ENCODE assay signal across 31 cellular contexts in the genomic region with DNA sequence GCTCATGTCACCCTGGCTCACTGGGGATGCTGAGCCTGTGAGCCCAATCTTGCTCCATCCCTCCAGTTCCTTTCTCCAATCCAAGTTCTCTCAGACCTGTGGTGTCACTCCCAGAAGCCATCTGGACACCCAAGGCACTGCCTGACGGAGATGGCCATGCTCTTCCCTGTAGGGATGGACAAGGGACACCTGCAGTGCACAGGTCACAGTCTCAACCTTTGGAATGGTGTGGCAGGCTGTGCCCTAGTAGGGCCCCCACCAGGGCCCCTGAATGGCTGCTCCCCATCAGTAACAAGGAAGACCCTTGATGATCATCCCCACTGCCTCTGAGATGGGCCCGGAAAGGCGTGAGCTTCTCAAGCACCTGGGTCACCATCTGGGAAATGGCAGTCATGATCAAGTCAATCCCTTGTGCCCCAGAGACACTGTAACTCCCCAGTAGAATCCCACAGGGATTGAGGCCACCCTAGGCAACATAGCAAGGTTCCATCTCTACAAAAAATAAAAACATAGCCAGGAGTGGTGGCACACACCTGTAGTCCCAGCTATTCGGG.
DNase-seq lines count a peak whose midpoint lies in the region; TF ChIP-seq lines count a peak whose summit lies in the region.
"Had no signal": no experiment of that assay in that cellular context is flagged by ENCODE, and none has a peak within 500 bp of the region (broad histone marks: within the 10 kb centered on the region; RNA-seq: fewer than 3 reads in every experiment).

No MANE protein-coding gene starts in this region.

- no peaks in the 10 kb centered on the region for H3K79me2 ChIP-seq in GM23248 (ENCODE audit: insufficient read depth)

- no peak overlapping the region for H3K4me2 ChIP-seq in GM23248 (ENCODE audit: unreplicated experiment)
- H3K4me2 ChIP-seq: A549; BLaER1; BLaER1 treated with 17β-estradiol and CSF1 and Interleukin-3, amounts not matched to agents 10 nM and 100 nM had no signal

- WGBS in GM23248 (ENCODE audit: low coverage in 1 of 2, low lambda C conversion rate in 2 of 2, missing lambda C conversion rate in 2 of 2), 2 experiments = 40 to 42% methylated on average over 4 of the region's 4 CpGs

- H3F3A ChIP-seq in GM23248 (ENCODE audit: insufficient read depth) = no peaks in the 10 kb centered on the region

- intact Hi-C loops in vagina (cut with DNase I) = loop anchor here (10.0 kb wide), 1 partner anchor 60 kb away; no protein-coding TSS in a partner anchor

- H3K4me3 ChIP-seq in vagina (no peak overlapping the region), GM23248 (no peak overlapping the region)
- H3K4me3 ChIP-seq: A549; BLaER1; BLaER1 treated with 17β-estradiol and CSF1 and Interleukin-3, amounts not matched to agents 10 nM and 100 nM had no signal

- H4K20me1 ChIP-seq in GM23248 (ENCODE audit: insufficient read depth) = no peaks in the 10 kb centered on the region
- H4K20me1 ChIP-seq: BLaER1; BLaER1 treated with 17β-estradiol and CSF1 and Interleukin-3, amounts not matched to agents 10 nM and 100 nM had no signal

- H3K4me1 ChIP-seq in vagina = no peaks in the 10 kb centered on the region
- no peaks in the 10 kb centered on the region for H3K4me1 ChIP-seq in GM23248 (ENCODE audit: insufficient read depth)
- H3K4me1 ChIP-seq: A549; BE2C; BLaER1; BLaER1 treated with 17β-estradiol and CSF1 and Interleukin-3, amounts not matched to agents 10 nM and 100 nM; Caco-2 had no signal

- H3K27me3 Mint-ChIP-seq in osteocyte (ENCODE audit: unreplicated experiment) = no peaks in the 10 kb centered on the region
- H3K27me3 Mint-ChIP-seq: B cell; CD4-positive, alpha-beta memory T cell; CD4-positive, alpha-beta T cell; CD4-positive, CD25-positive, alpha-beta regulatory T cell had no signal

- no peak overlapping the region for H2AFZ ChIP-seq in GM23248

- H3K27ac ChIP-seq in vagina (no peak overlapping the region), GM23248 (no peak overlapping the region)
- H3K27ac ChIP-seq: 22Rv1; A549; BLaER1; BLaER1 treated with 17β-estradiol and CSF1 and Interleukin-3, amounts not matched to agents 10 nM and 100 nM; C4-2B had no signal

- in situ Hi-C loops in GM23248 (cut with MboI) = no loop called here

- TF ChIP-seq POLR2A in vagina (IDR thresholded peaks at IDR 0.05) = no peak

- H3K4me1 Mint-ChIP-seq in osteocyte (ENCODE audit: unreplicated experiment) = no peaks in the 10 kb centered on the region
- H3K4me1 Mint-ChIP-seq: B cell; CD14-positive monocyte; CD4-positive, alpha-beta memory T cell; CD4-positive, CD25-positive, alpha-beta regulatory T cell; CD8-positive, alpha-beta memory T cell had no signal

- H3K36me3 ChIP-seq in vagina (no peaks in the 10 kb centered on the region), GM23248 (ENCODE audit: low read depth) (no peaks in the 10 kb centered on the region)
- H3K36me3 ChIP-seq: BE2C; BLaER1; BLaER1 treated with 17β-estradiol and CSF1 and Interleukin-3, amounts not matched to agents 10 nM and 100 nM had no signal

- H3K9ac ChIP-seq in GM23248 = no peak overlapping the region
- H3K9ac ChIP-seq: BLaER1; BLaER1 treated with 17β-estradiol and CSF1 and Interleukin-3, amounts not matched to agents 10 nM and 100 nM had no signal

- DNase-seq in osteocyte (ENCODE audit: extremely low spot score, unreplicated experiment) (peak; percentile 65), vagina (ENCODE audit: extremely low spot score in 2 of 2) (peak; percentile 82 to 92), GM23248 (no peak), germinal center (ENCODE audit: low spot score) (no peak)
- DNase-seq: 8988T; ACHN; AML-193; BE2C; C1 segment of cervical spinal cord; Caco-2; Calu3; CD4-positive, alpha-beta memory T cell; CD4-positive, alpha-beta T cell; CD4-positive, CD25-positive, alpha-beta regulatory T cell; CD8-positive, alpha-beta memory T cell; CD8-positive, alpha-beta T cell; COR-L47; DMS 273 treated with DMSO at 0.1 percent for 48 hours; DMS153; DMS53; DMS79; DMS79 treated with DMSO at 0.1 percent for 48 hours; DND-41; EL had no signal

- no peaks in the 10 kb centered on the region for H3K36me3 Mint-ChIP-seq in osteocyte (ENCODE audit: unreplicated experiment)
- H3K36me3 Mint-ChIP-seq: CD14-positive monocyte; CD4-positive, alpha-beta memory T cell; CD4-positive, CD25-positive, alpha-beta regulatory T cell; CD8-positive, alpha-beta memory T cell; CD8-positive, alpha-beta T cell had no signal

- H3K27me3 ChIP-seq in vagina (no peaks in the 10 kb centered on the region), GM23248 (replicated peaks; ENCODE audit: insufficient read depth) (no peaks in the 10 kb centered on the region)
- H3K27me3 ChIP-seq: BE2C; BLaER1; BLaER1 treated with 17β-estradiol and CSF1 and Interleukin-3, amounts not matched to agents 10 nM and 100 nM had no signal

- no peak for TF ChIP-seq CTCF in osteocyte (IDR thresholded peaks at IDR 0.05)
- no peak for TF ChIP-seq CTCF in vagina (IDR thresholded peaks at IDR 0.05)

- H3K9me3 Mint-ChIP-seq in osteocyte (ENCODE audit: unreplicated experiment) = peaks cover 37% of the 10 kb centered on the region

- no peak overlapping the region for H3K4me3 Mint-ChIP-seq in osteocyte (ENCODE audit: unreplicated experiment)
- H3K4me3 Mint-ChIP-seq: B cell; CD14-positive monocyte; CD4-positive, alpha-beta memory T cell; CD4-positive, alpha-beta T cell; CD4-positive, CD25-positive, alpha-beta regulatory T cell; CD8-positive, alpha-beta memory T cell; CD8-positive, alpha-beta T cell had no signal

- no peaks in the 10 kb centered on the region for H3K9me2 ChIP-seq in GM23248 (ENCODE audit: insufficient read depth)

- no peak overlapping the region for H3K27ac Mint-ChIP-seq in osteocyte (ENCODE audit: unreplicated experiment)
- H3K27ac Mint-ChIP-seq: B cell; CD4-positive, alpha-beta memory T cell; CD4-positive, alpha-beta T cell; CD4-positive, CD25-positive, alpha-beta regulatory T cell; CD8-positive, alpha-beta memory T cell; CD8-positive, alpha-beta T cell had no signal

- H3K9me3 ChIP-seq in vagina = no peaks in the 10 kb centered on the region
- H3K9me3 ChIP-seq in GM23248 (ENCODE audit: low read depth) = no peaks in the 10 kb centered on the region
- H3K9me3 ChIP-seq: A549; BE2C; BLaER1; BLaER1 treated with 17β-estradiol and CSF1 and Interleukin-3, amounts not matched to agents 10 nM and 100 nM had no signal

Comparison
In these comparisons a context has a peak if more than half of its experiments do, and no peak if none do; other contexts are left out.
1. DNase-seq: peak in osteocyte (single experiment) and vagina (2 of 2); none in GM23248 (single experiment) and germinal center (single experiment).